2 cellular contexts compared by ENCODE assay signal in genomic region chr3:53794597-53794996, GRCh38.
TF ChIP-seq lines count a peak whose summit lies in the region.

No MANE protein-coding gene starts in this region.

TF ChIP-seq in HCT116, 20 proteins besides CTCF, POLR2A, EP300 and RAD21 (continued from another document):
- TF ChIP-seq POLR2AphosphoS5 (IDR thresholded peaks at IDR 0.05; ENCODE audit: low read depth, low read length): no peak
- no peak for TF ChIP-seq ZFX (IDR thresholded peaks at IDR 0.05)
- no peak for TF ChIP-seq CBX3 (IDR thresholded peaks at IDR 0.05; ENCODE audit: low read depth)
- no peak for TF ChIP-seq EZH2phosphoT487 (IDR thresholded peaks at IDR 0.05; ENCODE audit: borderline replicate concordance)
- TF ChIP-seq SIN3A (IDR thresholded peaks at IDR 0.05; ENCODE audit: low read depth): no peak
- no peak for TF ChIP-seq EZH2 (IDR thresholded peaks at IDR 0.05)
- no peak for TF ChIP-seq FOSL1 (IDR thresholded peaks at IDR 0.05; ENCODE audit: low read depth)
- TF ChIP-seq, protein P1, sequence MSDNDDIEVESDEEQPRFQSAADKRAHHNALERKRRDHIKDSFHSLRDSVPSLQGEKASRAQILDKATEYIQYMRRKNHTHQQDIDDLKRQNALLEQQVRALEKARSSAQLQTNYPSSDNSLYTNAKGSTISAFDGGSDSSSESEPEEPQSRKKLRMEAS (IDR thresholded peaks at IDR 0.05): no peak
- TF ChIP-seq SRF (IDR thresholded peaks at IDR 0.05; ENCODE audit: low read depth): no peak

TF ChIP-seq in SK-N-SH, 30 proteins besides CTCF, POLR2A, EP300 and RAD21:
- TF ChIP-seq PBX3 (IDR thresholded peaks at IDR 0.05): no peak
- TF ChIP-seq JUND (IDR thresholded peaks at IDR 0.05): no peak
- TF ChIP-seq CHD2 (IDR thresholded peaks at IDR 0.05; ENCODE audit: low read length, partially characterized antibody): no peak
- TF ChIP-seq TCF12 (IDR thresholded peaks at IDR 0.05): no peak
- TF ChIP-seq GABPA (IDR thresholded peaks at IDR 0.05; ENCODE audit: low read depth): no peak
- no peak for TF ChIP-seq NRF1 (IDR thresholded peaks at IDR 0.05; ENCODE audit: low read depth, low read length)
- TF ChIP-seq TAF1 (IDR thresholded peaks at IDR 0.05; ENCODE audit: borderline replicate concordance, low read depth, low read length): no peak
- no peak for TF ChIP-seq RCOR1 (IDR thresholded peaks at IDR 0.05; ENCODE audit: low read length)
- no peak for TF ChIP-seq POLR2AphosphoS5 (IDR thresholded peaks at IDR 0.05; ENCODE audit: low read depth, low read length)
- TF ChIP-seq, protein P2, sequence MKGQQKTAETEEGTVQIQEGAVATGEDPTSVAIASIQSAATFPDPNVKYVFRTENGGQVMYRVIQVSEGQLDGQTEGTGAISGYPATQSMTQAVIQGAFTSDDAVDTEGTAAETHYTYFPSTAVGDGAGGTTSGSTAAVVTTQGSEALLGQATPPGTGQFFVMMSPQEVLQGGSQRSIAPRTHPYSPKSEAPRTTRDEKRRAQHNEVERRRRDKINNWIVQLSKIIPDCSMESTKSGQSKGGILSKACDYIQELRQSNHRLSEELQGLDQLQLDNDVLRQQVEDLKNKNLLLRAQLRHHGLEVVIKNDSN (IDR thresholded peaks at IDR 0.05; ENCODE audit: borderline replicate concordance, low read depth): no peak
- no peak for TF ChIP-seq RXRA (IDR thresholded peaks at IDR 0.05; ENCODE audit: borderline replicate concordance, low read depth)
- no peak for TF ChIP-seq FOXJ3 (CRISPR knock-in tag; IDR thresholded peaks at IDR 0.05)
- TF ChIP-seq SIN3A (IDR thresholded peaks at IDR 0.05; ENCODE audit: borderline replicate concordance, low read depth, low read length): no peak
